In the genomic region with DNA sequence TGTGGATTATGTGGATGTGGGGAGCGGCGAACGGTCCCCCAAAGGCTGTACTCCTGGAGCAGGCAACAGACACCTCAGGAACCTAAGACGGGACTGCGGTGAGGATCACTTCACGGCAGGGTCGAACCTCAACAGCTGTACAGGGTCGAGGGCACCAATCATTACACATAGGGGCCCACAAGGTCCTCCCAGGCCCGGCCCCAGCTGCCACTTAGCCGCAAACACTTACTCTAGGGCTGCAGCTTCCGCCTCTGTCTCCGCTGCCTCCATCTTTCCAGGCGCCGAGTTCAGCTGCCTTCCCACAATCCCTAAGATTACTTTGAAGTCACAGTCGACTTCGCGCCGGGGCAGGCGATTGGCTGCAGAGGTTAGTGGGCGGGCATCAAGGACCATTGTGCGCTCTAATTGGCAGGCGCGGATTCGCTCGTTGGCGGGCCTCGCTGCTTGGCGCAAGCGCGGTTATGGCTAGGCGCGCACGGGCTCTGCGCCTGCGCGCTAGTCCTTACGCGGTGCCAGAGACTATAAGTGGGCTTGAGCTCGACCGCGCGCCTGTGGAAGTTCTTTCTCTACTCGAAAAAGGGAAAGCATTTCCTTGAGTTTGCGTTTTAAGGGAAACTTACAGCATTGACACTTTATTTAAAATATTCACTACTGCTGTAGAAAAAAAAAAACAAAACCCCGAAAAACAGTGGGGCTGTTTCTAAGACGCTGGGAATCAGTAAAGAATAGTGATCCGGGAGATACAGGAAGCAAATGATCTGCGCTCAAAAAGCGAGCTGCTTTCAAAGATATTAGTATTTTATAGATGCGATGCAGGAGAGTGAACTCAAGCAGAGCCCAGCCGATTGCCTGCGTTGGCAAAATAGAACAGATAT, we compare ENCODE assay signal across 1 cellular context.
A peak's percentile ranks its signal among the peaks of the same experiment; 100 is the strongest.
TF ChIP-seq lines count a peak whose summit lies in the region.

A gene with protein sequence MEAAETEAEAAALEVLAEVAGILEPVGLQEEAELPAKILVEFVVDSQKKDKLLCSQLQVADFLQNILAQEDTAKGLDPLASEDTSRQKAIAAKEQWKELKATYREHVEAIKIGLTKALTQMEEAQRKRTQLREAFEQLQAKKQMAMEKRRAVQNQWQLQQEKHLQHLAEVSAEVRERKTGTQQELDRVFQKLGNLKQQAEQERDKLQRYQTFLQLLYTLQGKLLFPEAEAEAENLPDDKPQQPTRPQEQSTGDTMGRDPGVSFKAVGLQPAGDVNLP (minus strand): TSS at position 293 of the 875 bp plus-strand sequence. CDS start 23 bp downstream, at position 270.

TF ChIP-seq in K562, 482 proteins besides CTCF, POLR2A, EP300 and RAD21 (continued from another document and continues in another):
- TF ChIP-seq, protein P1, sequence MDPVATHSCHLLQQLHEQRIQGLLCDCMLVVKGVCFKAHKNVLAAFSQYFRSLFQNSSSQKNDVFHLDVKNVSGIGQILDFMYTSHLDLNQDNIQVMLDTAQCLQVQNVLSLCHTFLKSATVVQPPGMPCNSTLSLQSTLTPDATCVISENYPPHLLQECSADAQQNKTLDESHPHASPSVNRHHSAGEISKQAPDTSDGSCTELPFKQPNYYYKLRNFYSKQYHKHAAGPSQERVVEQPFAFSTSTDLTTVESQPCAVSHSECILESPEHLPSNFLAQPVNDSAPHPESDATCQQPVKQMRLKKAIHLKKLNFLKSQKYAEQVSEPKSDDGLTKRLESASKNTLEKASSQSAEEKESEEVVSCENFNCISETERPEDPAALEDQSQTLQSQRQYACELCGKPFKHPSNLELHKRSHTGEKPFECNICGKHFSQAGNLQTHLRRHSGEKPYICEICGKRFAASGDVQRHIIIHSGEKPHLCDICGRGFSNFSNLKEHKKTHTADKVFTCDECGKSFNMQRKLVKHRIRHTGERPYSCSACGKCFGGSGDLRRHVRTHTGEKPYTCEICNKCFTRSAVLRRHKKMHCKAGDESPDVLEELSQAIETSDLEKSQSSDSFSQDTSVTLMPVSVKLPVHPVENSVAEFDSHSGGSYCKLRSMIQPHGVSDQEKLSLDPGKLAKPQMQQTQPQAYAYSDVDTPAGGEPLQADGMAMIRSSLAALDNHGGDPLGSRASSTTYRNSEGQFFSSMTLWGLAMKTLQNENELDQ (CRISPR knock-in tag; IDR thresholded peaks at IDR 0.05; ENCODE audit: borderline replicate concordance), result no peak
- TF ChIP-seq GATAD2A (IDR thresholded peaks at IDR 0.05), result no peak
- TF ChIP-seq KAT2B (IDR thresholded peaks at IDR 0.05; ENCODE audit: low read depth, low read length), result no peak
- no peak for TF ChIP-seq ILF3 (IDR thresholded peaks at IDR 0.05; ENCODE audit: borderline replicate concordance)
- no peak for TF ChIP-seq KLF6 (CRISPR knock-in tag; IDR thresholded peaks at IDR 0.05; ENCODE audit: borderline replicate concordance)
- TF ChIP-seq MXI1 (IDR thresholded peaks at IDR 0.05; ENCODE audit: low read depth, low read length), result no peak
- TF ChIP-seq ZNF512 (tag; IDR thresholded peaks at IDR 0.05), result 0 out of 2 replicates have a peak, but pooled peaks have one; percentile 22
- no peak for TF ChIP-seq ZNF780A (CRISPR knock-in tag; IDR thresholded peaks at IDR 0.05)
- no peak for TF ChIP-seq ZNF24 (IDR thresholded peaks at IDR 0.05)
- TF ChIP-seq GTF2E2 (tag; IDR thresholded peaks at IDR 0.05), result peak; percentile 69; the same call in 1 of the 2 replicates
- TF ChIP-seq MTF1 (CRISPR knock-in tag; IDR thresholded peaks at IDR 0.05; ENCODE audit: borderline replicate concordance), result no peak
- TF ChIP-seq STAT5A (IDR thresholded peaks at IDR 0.05; ENCODE audit: borderline replicate concordance, low read length), result no peak
- no peak for TF ChIP-seq YBX1 (IDR thresholded peaks at IDR 0.05)
- TF ChIP-seq ARNT (IDR thresholded peaks at IDR 0.05), result no peak
- TF ChIP-seq RFX7 (CRISPR knock-in tag; IDR thresholded peaks at IDR 0.05), result no peak
- no peak for TF ChIP-seq RBM15 (IDR thresholded peaks at IDR 0.05; ENCODE audit: insufficient read depth, low read length)
- no peak for TF ChIP-seq CEBPG (CRISPR knock-in tag; IDR thresholded peaks at IDR 0.05)
- TF ChIP-seq CEBPG (tag; conservative IDR thresholded peaks at IDR 0.05 in 1 of 2, IDR thresholded peaks at IDR 0.05 in 1 of 2), result no peak
- no peak for TF ChIP-seq ZNF133 (CRISPR knock-in tag; IDR thresholded peaks at IDR 0.05)
- TF ChIP-seq, protein P2, sequence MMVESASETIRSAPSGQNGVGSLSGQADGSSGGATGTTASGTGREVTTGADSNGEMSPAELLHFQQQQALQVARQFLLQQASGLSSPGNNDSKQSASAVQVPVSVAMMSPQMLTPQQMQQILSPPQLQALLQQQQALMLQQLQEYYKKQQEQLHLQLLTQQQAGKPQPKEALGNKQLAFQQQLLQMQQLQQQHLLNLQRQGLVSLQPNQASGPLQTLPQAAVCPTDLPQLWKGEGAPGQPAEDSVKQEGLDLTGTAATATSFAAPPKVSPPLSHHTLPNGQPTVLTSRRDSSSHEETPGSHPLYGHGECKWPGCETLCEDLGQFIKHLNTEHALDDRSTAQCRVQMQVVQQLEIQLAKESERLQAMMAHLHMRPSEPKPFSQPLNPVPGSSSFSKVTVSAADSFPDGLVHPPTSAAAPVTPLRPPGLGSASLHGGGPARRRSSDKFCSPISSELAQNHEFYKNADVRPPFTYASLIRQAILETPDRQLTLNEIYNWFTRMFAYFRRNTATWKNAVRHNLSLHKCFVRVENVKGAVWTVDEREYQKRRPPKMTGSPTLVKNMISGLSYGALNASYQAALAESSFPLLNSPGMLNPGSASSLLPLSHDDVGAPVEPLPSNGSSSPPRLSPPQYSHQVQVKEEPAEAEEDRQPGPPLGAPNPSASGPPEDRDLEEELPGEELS (CRISPR knock-in tag; IDR thresholded peaks at IDR 0.05; ENCODE audit: borderline replicate concordance), result no peak
- no peak for TF ChIP-seq MTA1 (IDR thresholded peaks at IDR 0.05; ENCODE audit: borderline replicate concordance)
- TF ChIP-seq TARDBP (IDR thresholded peaks at IDR 0.05), result no peak
- TF ChIP-seq KHSRP (IDR thresholded peaks at IDR 0.05), result no peak
- no peak for TF ChIP-seq FUS (optimal IDR thresholded peaks at IDR 0.05; ENCODE audit: low read depth, low read length)
- peak; percentile 94 for TF ChIP-seq SUPT5H (IDR thresholded peaks at IDR 0.05)
- TF ChIP-seq ZNF217 (CRISPR knock-in tag; IDR thresholded peaks at IDR 0.05), result no peak
- no peak for TF ChIP-seq POLR3G (IDR thresholded peaks at IDR 0.05; ENCODE audit: extremely low read depth, insufficient read length, insufficient replicate concordance)
- no peak for TF ChIP-seq MEF2D (tag; conservative IDR thresholded peaks at IDR 0.05; ENCODE audit: low read depth)
- TF ChIP-seq ZMIZ1 (IDR thresholded peaks at IDR 0.05; ENCODE audit: low read depth in 2 of 2, low read length in 2 of 2), result no peak
- TF ChIP-seq POLR2AphosphoS5 (IDR thresholded peaks at IDR 0.05; ENCODE audit: control insufficient read depth, insufficient read depth, low read depth, low read length), result peak; percentile 92
- no peak for TF ChIP-seq NCOR1 (IDR thresholded peaks at IDR 0.05)
- TF ChIP-seq SAP30 (IDR thresholded peaks at IDR 0.05; ENCODE audit: borderline replicate concordance, insufficient read depth, low read depth, low read length, poor library complexity, severe bottlenecking), result peak; percentile 96
- no peak for TF ChIP-seq ZNF57 (CRISPR knock-in tag; IDR thresholded peaks at IDR 0.05)
- TF ChIP-seq DIDO1 (tag; IDR thresholded peaks at IDR 0.05; ENCODE audit: low read depth), result no peak
- TF ChIP-seq TRIM25 (IDR thresholded peaks at IDR 0.05; ENCODE audit: borderline replicate concordance), result no peak
- TF ChIP-seq POLR2H (tag; IDR thresholded peaks at IDR 0.05; ENCODE audit: low read depth), result peak; percentile 87
- TF ChIP-seq TFAM (CRISPR knock-in tag; conservative IDR thresholded peaks at IDR 0.05), result no peak
- TF ChIP-seq NBN (IDR thresholded peaks at IDR 0.05; ENCODE audit: low read depth), result no peak
- no peak for TF ChIP-seq ZNF77 (CRISPR knock-in tag; IDR thresholded peaks at IDR 0.05)
- TF ChIP-seq ZNF766 (CRISPR knock-in tag; conservative IDR thresholded peaks at IDR 0.05), result no peak; the same call in 1 of the 2 replicates
- TF ChIP-seq FOXJ2 (tag; IDR thresholded peaks at IDR 0.05), result no peak
- TF ChIP-seq MCM2 (IDR thresholded peaks at IDR 0.05; ENCODE audit: low read depth), result no peak
- TF ChIP-seq, protein P3, sequence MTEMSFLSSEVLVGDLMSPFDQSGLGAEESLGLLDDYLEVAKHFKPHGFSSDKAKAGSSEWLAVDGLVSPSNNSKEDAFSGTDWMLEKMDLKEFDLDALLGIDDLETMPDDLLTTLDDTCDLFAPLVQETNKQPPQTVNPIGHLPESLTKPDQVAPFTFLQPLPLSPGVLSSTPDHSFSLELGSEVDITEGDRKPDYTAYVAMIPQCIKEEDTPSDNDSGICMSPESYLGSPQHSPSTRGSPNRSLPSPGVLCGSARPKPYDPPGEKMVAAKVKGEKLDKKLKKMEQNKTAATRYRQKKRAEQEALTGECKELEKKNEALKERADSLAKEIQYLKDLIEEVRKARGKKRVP (CRISPR knock-in tag; IDR thresholded peaks at IDR 0.05), result no peak
- no peak for TF ChIP-seq FOXO4 (CRISPR knock-in tag; IDR thresholded peaks at IDR 0.05)
- peak; percentile 74; the same call in 1 of the 2 replicates for TF ChIP-seq MTA3 (IDR thresholded peaks at IDR 0.05; ENCODE audit: borderline replicate concordance)
- no peak for TF ChIP-seq RBM34 (IDR thresholded peaks at IDR 0.05; ENCODE audit: borderline replicate concordance, insufficient read depth, low read length)
- TF ChIP-seq SREBF1 (IDR thresholded peaks at IDR 0.05; ENCODE audit: borderline replicate concordance, low read depth, low read length), result no peak
- TF ChIP-seq, protein P4, sequence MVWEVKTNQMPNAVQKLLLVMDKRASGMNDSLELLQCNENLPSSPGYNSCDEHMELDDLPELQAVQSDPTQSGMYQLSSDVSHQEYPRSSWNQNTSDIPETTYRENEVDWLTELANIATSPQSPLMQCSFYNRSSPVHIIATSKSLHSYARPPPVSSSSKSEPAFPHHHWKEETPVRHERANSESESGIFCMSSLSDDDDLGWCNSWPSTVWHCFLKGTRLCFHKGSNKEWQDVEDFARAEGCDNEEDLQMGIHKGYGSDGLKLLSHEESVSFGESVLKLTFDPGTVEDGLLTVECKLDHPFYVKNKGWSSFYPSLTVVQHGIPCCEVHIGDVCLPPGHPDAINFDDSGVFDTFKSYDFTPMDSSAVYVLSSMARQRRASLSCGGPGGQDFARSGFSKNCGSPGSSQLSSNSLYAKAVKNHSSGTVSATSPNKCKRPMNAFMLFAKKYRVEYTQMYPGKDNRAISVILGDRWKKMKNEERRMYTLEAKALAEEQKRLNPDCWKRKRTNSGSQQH (CRISPR knock-in tag; IDR thresholded peaks at IDR 0.05), result 0 out of 2 replicates have a peak, but pooled peaks have one; percentile 13
- peak; percentile 97 for TF ChIP-seq NFYB (IDR thresholded peaks at IDR 0.05; ENCODE audit: extremely low read depth, insufficient read length)
